Comparison of ENCODE assay signal across 8 cellular contexts in the genomic region with DNA sequence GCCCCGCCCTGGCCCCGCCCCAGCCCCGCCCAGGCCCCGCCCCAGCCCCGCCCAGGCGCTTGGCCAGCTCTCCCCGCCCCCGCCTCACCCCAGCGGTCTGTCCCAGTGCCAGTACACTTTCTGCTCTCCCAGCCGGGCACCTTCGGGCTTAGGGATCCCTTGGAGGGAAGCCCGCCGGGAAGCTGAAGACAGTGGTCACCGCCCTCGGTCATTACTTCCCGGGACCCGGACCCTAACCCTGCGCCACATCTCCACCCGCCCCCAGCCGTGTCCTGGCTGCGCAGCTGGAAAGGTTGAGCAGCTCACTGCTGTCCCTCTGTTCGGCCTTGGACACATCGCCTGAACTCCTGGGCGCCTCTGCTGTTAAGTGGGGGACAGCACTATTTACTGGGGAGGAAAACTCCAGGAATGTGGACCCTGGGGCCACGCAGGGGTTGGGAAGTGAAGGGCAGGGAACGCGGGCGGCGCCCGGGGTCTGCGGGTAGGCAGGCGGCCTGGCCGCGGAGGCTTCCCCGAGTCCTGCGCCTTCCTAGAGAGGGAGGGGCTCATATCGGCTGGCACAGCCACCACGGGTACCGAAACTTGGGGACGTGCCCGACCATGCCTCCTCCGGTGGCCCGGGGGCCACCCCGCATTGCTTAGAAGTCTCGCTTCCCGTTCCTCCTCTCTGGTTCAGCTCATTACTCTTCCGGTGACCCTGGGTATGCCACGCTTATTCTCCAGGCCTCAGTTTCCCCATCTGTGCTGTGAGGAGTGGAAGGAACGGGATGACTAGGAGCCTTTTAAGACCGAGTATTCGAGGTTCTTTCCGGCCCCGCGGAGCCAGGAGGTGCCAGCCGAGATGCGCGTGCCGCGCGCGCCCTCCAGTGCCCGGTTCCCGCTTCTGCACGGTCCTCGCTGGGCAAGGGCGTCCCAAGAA.
DNase-seq lines count a peak whose midpoint lies in the region; ATAC-seq lines count a peak whose summit lies in the region.

No MANE protein-coding gene starts in this region.

- DNase-seq in DMS79 (lab: John Stamatoyannopoulos, UW): peak; percentile 4
- DNase-seq in SK-N-DZ (ENCODE audit: low spot score): peak; percentile 65
- peak; percentile 85 for DNase-seq in activated naive CD4-positive, alpha-beta T cell treated with anti-CD3 and anti-CD28 coated beads, Interleukin-2, amount 10 ng/mL, durations not matched to agents 7 days and 5 days
- peak; percentile 66 for DNase-seq in globus pallidus (ENCODE audit: low spot score)
- peak; percentile 17 for DNase-seq in non-pigmented ciliary epithelial cell (ENCODE audit: low read depth)
- DNase-seq in substantia nigra (lab: John Stamatoyannopoulos, UW): peak in 47 of 49 donors; percentile 18 to 84 (median 66)

- H3K36me3 Mint-ChIP-seq in activated naive CD4-positive, alpha-beta T cell treated with anti-CD3 and anti-CD28 coated beads, Interleukin-2, amount 10 ng/mL, durations not matched to agents 7 days and 5 days: no peaks in the 10 kb centered on the region

- H3K4me3 ChIP-seq in HUES64 (ENCODE audit: low read length): peak overlapping the region; percentile 80

- peak overlapping the region; percentile 94 for H3K4me3 Mint-ChIP-seq in activated naive CD4-positive, alpha-beta T cell treated with anti-CD3 and anti-CD28 coated beads, Interleukin-2, amount 10 ng/mL, durations not matched to agents 7 days and 5 days

- ATAC-seq in GM21528 (IDR thresholded peaks at IDR 0.05; ENCODE audit: low FRiP score, unreplicated experiment): peak; percentile 92

- 0 out of 2 replicates have a peak, but pooled peaks cover 4% of the 10 kb centered on the region for H3K4me1 ChIP-seq in HUES64 (ENCODE audit: insufficient read depth, low read length)

- H3K27ac Mint-ChIP-seq in activated naive CD4-positive, alpha-beta T cell treated with anti-CD3 and anti-CD28 coated beads, Interleukin-2, amount 10 ng/mL, durations not matched to agents 7 days and 5 days: peak overlapping the region; percentile 83

- peak overlapping the region; percentile 30; the same call in 1 of the 2 replicates for H3K9ac ChIP-seq in HUES64 (ENCODE audit: low read depth, low read length)

- H3K27me3 ChIP-seq in HUES64 (ENCODE audit: insufficient read depth, low read length): peaks cover 7% of the 10 kb centered on the region

- under 1% methylated on average over 66 of the region's 66 CpGs for WGBS in HUES64

- peaks cover 19% of the 10 kb centered on the region for H3K4me1 Mint-ChIP-seq in activated naive CD4-positive, alpha-beta T cell treated with anti-CD3 and anti-CD28 coated beads, Interleukin-2, amount 10 ng/mL, durations not matched to agents 7 days and 5 days

- H3K27ac ChIP-seq in HUES64 (ENCODE audit: low read depth, low read length): no peak overlapping the region
- peak overlapping the region; percentile 49 for H3K27ac ChIP-seq in substantia nigra (ENCODE audit: low read depth, low read length, poor library complexity, severe bottlenecking)

- H3K9me3 Mint-ChIP-seq in activated naive CD4-positive, alpha-beta T cell treated with anti-CD3 and anti-CD28 coated beads, Interleukin-2, amount 10 ng/mL, durations not matched to agents 7 days and 5 days: no peaks in the 10 kb centered on the region

- no peaks in the 10 kb centered on the region for H3K36me3 ChIP-seq in HUES64 (ENCODE audit: insufficient read depth, low read length)

- H3K27me3 Mint-ChIP-seq in activated naive CD4-positive, alpha-beta T cell treated with anti-CD3 and anti-CD28 coated beads, Interleukin-2, amount 10 ng/mL, durations not matched to agents 7 days and 5 days: peaks cover 63% of the 10 kb centered on the region

- CTCF ChIA-PET in activated naive CD4-positive, alpha-beta T cell treated with anti-CD3 and anti-CD28 coated beads, Interleukin-2, amount 10 ng/mL, durations not matched to agents 7 days and 5 days (lab: Charles Lee): interaction anchor here (0.6 to 6.6 kb wide), 18 partner anchors 8 to 1034 kb away, joined by 3 to 88 read pairs (median 3); no protein-coding TSS in a partner anchor

- H3K9me3 ChIP-seq in HUES64 (ENCODE audit: insufficient read depth, low read depth, low read length): no peaks in the 10 kb centered on the region

Comparison
In these comparisons a context has a peak if more than half of its experiments do, and no peak if none do; other contexts are left out.
1. DNase-seq: peak in every context shown above with its lines; median percentile 85 in activated naive CD4-positive, alpha-beta T cell treated with anti-CD3 and anti-CD28 coated beads, Interleukin-2, amount 10 ng/mL, durations not matched to agents 7 days and 5 days; 66 in globus pallidus; 66 in substantia nigra; 65 in SK-N-DZ; 17 in non-pigmented ciliary epithelial cell; 4 in DMS79.